1 cellular context compared by ENCODE assay signal in genomic region chr1:7322283-7322785, GRCh38.
TF ChIP-seq lines count a peak whose summit lies in the region.

No MANE protein-coding gene starts in this region.

TF ChIP-seq in GM12878, 131 proteins besides CTCF, POLR2A, EP300 and RAD21 (continued from another document):
- TF ChIP-seq, protein P1, sequence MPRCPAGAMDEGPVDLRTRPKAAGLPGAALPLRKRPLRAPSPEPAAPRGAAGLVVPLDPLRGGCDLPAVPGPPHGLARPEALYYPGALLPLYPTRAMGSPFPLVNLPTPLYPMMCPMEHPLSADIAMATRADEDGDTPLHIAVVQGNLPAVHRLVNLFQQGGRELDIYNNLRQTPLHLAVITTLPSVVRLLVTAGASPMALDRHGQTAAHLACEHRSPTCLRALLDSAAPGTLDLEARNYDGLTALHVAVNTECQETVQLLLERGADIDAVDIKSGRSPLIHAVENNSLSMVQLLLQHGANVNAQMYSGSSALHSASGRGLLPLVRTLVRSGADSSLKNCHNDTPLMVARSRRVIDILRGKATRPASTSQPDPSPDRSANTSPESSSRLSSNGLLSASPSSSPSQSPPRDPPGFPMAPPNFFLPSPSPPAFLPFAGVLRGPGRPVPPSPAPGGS (IDR thresholded peaks at IDR 0.05; ENCODE audit: borderline replicate concordance, insufficient read depth, low read depth, low read length, poor library complexity, severe bottlenecking), result no peak
